Comparison of ENCODE assay signal across 18 cellular contexts in the genomic region with DNA sequence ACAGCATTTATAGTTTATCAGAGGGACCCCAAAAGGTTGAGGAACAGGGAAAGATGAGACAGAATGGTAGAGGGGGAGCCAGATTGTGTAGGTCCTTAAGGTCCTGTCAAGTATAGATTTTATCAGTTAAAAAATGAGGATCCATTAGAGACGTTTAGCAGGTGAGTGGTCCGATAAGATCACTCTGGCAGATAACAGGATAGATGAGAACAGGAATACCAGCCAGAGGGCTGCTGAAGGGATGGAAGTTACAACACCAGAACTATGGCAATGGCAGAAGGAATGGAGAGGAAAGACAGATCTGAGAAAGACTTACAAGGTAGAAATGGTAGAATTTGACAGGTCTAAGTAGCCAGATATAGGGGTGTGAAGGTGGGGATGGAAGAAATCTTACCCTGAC.
DNase-seq lines count a peak whose midpoint lies in the region; ATAC-seq, FAIRE-seq and TF ChIP-seq lines count a peak whose summit lies in the region.
"Had no signal": no experiment of that assay in that cellular context is flagged by ENCODE, and none has a peak within 500 bp of the region (broad histone marks: within the 10 kb centered on the region; RNA-seq: fewer than 3 reads in every experiment).

No MANE protein-coding gene starts in this region.

- FAIRE-seq in D721Med (lab: Jason Lieb, UNC) = peak; percentile 56
- FAIRE-seq: A549, GM12878, GM12892, GM19239 had no signal

- TF ChIP-seq CTCF in D721Med (IDR thresholded peaks at IDR 0.05; ENCODE audit: insufficient read depth, missing control alignments) (no peak), GM20000 (IDR thresholded peaks at IDR 0.05; ENCODE audit: extremely low read depth, missing control alignments) (no peak)

- no peak for DNase-seq in D721Med (ENCODE audit: insufficient read length, low spot score)
- peak; percentile 77 for DNase-seq in SK-N-DZ (ENCODE audit: low spot score)
- DNase-seq in islet precursor cell = peak; percentile 60
- DNase-seq in AG20443 (ENCODE audit: low spot score) = no peak
- DNase-seq in GM20000 (ENCODE audit: low spot score) = no peak
- DNase-seq: BE2C; C1 segment of cervical spinal cord; CD4-positive, alpha-beta memory T cell; CD4-positive, CD25-positive, alpha-beta regulatory T cell; CD8-positive, alpha-beta memory T cell; COR-L47; DMS79 treated with DMSO at 0.1 percent for 48 hours; GDM1 had no signal

- ATAC-seq in GM18505 (IDR thresholded peaks at IDR 0.05; ENCODE audit: unreplicated experiment) = no peak
- ATAC-seq: A549, GM12878 had no signal

- TF ChIP-seq POLR2A in GM18505 (IDR thresholded peaks at IDR 0.05; ENCODE audit: borderline replicate concordance, extremely low read depth, insufficient read depth, insufficient read length) = no peak

Comparison
In these comparisons a context has a peak if more than half of its experiments do, and no peak if none do; other contexts are left out.
1. DNase-seq: peak in SK-N-DZ (single experiment) and islet precursor cell (single experiment); none in D721Med (single experiment), AG20443 (single experiment) and GM20000 (single experiment).